In the genomic region with DNA sequence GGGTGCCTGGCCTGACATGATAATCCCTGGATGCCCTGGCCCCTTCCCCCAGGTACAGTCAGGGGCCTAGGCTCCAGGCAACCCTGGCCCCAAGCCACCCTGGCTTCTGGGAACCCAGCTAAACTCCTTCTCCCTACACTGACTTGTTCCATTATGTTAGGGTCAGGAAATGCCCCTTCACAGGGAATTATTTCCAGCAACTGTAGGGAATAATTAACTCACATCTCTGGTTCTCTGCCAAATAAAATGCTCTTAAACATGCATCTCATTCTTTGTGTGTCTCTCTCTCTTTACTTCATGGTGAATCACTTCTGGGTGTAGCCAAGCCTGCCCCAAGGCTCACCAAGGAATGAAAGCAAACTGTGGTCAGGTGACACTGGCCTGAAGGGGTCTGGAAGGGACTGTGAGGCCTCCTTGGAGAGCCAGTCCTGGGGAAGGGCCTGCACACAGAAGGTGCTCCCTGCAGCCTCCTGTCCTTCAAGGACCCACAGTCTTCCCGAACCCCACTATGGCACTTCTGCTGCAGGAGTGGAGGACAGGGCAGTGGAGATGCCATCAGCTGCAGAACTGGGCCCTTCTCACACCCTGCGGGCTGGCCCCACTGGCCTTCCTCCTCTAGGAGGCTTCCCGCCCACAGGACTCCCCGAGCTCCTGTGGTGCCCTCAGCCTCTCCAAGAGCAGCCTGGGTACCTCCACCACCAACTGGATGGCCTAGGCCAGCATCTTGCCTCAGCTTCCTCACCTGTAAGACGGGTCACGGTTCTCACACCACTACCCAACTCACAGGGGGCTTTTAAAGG, we compare ENCODE assay signal across 10 cellular contexts. TPM values are rescaled to one million over a fixed set of nuclear protein-coding genes. Genes with fewer than 3 reads are reported as not detected.
DNase-seq lines count a peak whose midpoint lies in the region; ATAC-seq, FAIRE-seq and TF ChIP-seq lines count a peak whose summit lies in the region.
"Had no signal": no experiment of that assay in that cellular context is flagged by ENCODE, and none has a peak within 500 bp of the region (broad histone marks: within the 10 kb centered on the region; RNA-seq: fewer than 3 reads in every experiment).

No MANE protein-coding gene starts in this region.

- peak overlapping the region; percentile 42 for H3K4me2 ChIP-seq in mesenchymal stem cell (ENCODE audit: low read length, poor library complexity, severe bottlenecking)

- H4K8ac ChIP-seq in mesenchymal stem cell (ENCODE audit: low read length): peak overlapping the region; percentile 72

- no peak for TF ChIP-seq CTCF in AG09309 (IDR thresholded peaks at IDR 0.05; ENCODE audit: control insufficient read depth, insufficient read depth, low read depth, low read length, missing control alignments)
- TF ChIP-seq CTCF in bronchial epithelial cell (IDR thresholded peaks at IDR 0.05; ENCODE audit: insufficient read depth, low read length, severe bottlenecking): no peak

- peak overlapping the region; percentile 95 for H4K91ac ChIP-seq in mesenchymal stem cell (ENCODE audit: low read length)

- H3K27me3 ChIP-seq in bronchial epithelial cell (ENCODE audit: control insufficient read depth, insufficient read depth, low read length) (no peaks in the 10 kb centered on the region), mesenchymal stem cell (ENCODE audit: control insufficient read depth in 1 of 2, insufficient read depth in 1 of 2, low read length in 2 of 2) (no peaks in the 10 kb centered on the region)

- peak overlapping the region; percentile 57 for H3K9ac ChIP-seq in mesenchymal stem cell (ENCODE audit: low read length)

- H3K9me3 Mint-ChIP-seq in activated CD4-positive, alpha-beta memory T cell treated with anti-CD3 and anti-CD28 coated beads for 36 hours: no peaks in the 10 kb centered on the region

- intact Hi-C loops in activated CD4-positive, alpha-beta memory T cell treated with anti-CD3 and anti-CD28 coated beads for 36 hours (cut with micrococcal nuclease): no loop called here

- H3K79me1 ChIP-seq in mesenchymal stem cell (replicated peaks; ENCODE audit: low read length, poor library complexity, severe bottlenecking): peaks cover 10% of the 10 kb centered on the region

- H3K36me3 Mint-ChIP-seq in activated CD4-positive, alpha-beta memory T cell treated with anti-CD3 and anti-CD28 coated beads for 36 hours: peaks cover 13% of the 10 kb centered on the region

- 91% methylated on average over 6 of the region's 6 CpGs for WGBS in mesenchymal stem cell

- H3K36me3 ChIP-seq in bronchial epithelial cell (ENCODE audit: control insufficient read depth, insufficient read depth, low read length) (peaks cover 67% of the 10 kb centered on the region), mesenchymal stem cell (ENCODE audit: control insufficient read depth in 1 of 2, insufficient read depth in 2 of 2, low read depth in 1 of 2, low read length in 2 of 2) (peaks cover 74 to 81% of the 10 kb centered on the region in 2 experiments)

- POLR2A ChIA-PET in activated CD4-positive, alpha-beta memory T cell treated with anti-CD3 and anti-CD28 coated beads for 36 hours (lab: Charles Lee): no interaction called here

- H2BK15ac ChIP-seq in mesenchymal stem cell (ENCODE audit: low read depth, poor library complexity, severe bottlenecking): peak overlapping the region; percentile 19

- H3K4me1 ChIP-seq in mesenchymal stem cell (ENCODE audit: control insufficient read depth, insufficient read depth, low read depth, low read length): peaks cover 72% of the 10 kb centered on the region

- H3K23ac ChIP-seq in mesenchymal stem cell (ENCODE audit: low read length in 2 of 2): no peak overlapping the region

- peak; percentile 77 for FAIRE-seq in bronchial epithelial cell (lab: Jason Lieb, UNC)

- peak overlapping the region; percentile 98 for H3K27ac ChIP-seq in mesenchymal stem cell (ENCODE audit: low read length, poor library complexity, severe bottlenecking)

- H3K4me1 Mint-ChIP-seq in activated CD4-positive, alpha-beta memory T cell treated with anti-CD3 and anti-CD28 coated beads for 36 hours (ENCODE audit: low read depth): no peaks in the 10 kb centered on the region

- ATAC-seq in HG03039 (IDR thresholded peaks at IDR 0.05; ENCODE audit: unreplicated experiment) (no peak), HG03439 (IDR thresholded peaks at IDR 0.05; ENCODE audit: unreplicated experiment) (no peak)

- H3K18ac ChIP-seq in mesenchymal stem cell (ENCODE audit: low read depth in 1 of 2, low read length in 2 of 2): peak overlapping the region; percentile 72 to 92

- H2AK5ac ChIP-seq in mesenchymal stem cell (ENCODE audit: low read length, severe bottlenecking): peak overlapping the region; percentile 100

- H3K4me3 ChIP-seq in AG09309 (ENCODE audit: control insufficient read depth, low read depth, low read length): no peak overlapping the region
- no peak overlapping the region for H3K4me3 ChIP-seq in bronchial epithelial cell (ENCODE audit: low read depth, low read length)
- no peak overlapping the region for H3K4me3 ChIP-seq in mesenchymal stem cell (ENCODE audit: insufficient read depth in 1 of 2, low read depth in 1 of 2, low read length in 2 of 2)

- no peaks in the 10 kb centered on the region for H3K27me3 Mint-ChIP-seq in activated CD4-positive, alpha-beta memory T cell treated with anti-CD3 and anti-CD28 coated beads for 36 hours

- no peak overlapping the region for H2BK120ac ChIP-seq in mesenchymal stem cell (ENCODE audit: low read depth, low read length)

- H3K9me3 ChIP-seq in mesenchymal stem cell (ENCODE audit: control insufficient read depth, low read length): no peaks in the 10 kb centered on the region

- CTCF ChIA-PET in activated CD4-positive, alpha-beta memory T cell treated with anti-CD3 and anti-CD28 coated beads for 36 hours (lab: Charles Lee): no interaction called here

- no peak overlapping the region for H3K27ac Mint-ChIP-seq in activated CD4-positive, alpha-beta memory T cell treated with anti-CD3 and anti-CD28 coated beads for 36 hours

- peak; percentile 90 for DNase-seq in AG09309 (ENCODE audit: low read depth)
- peak; percentile 97 for DNase-seq in HT1080 (ENCODE audit: low read depth)
- DNase-seq in bronchial epithelial cell (ENCODE audit: low read depth): peak; percentile 92
- peak; percentile 93 for DNase-seq in mesenchymal stem cell
- no peak for DNase-seq in activated CD4-positive, alpha-beta memory T cell treated with anti-CD3 and anti-CD28 coated beads for 36 hours
- no peak for DNase-seq in stimulated activated CD4-positive, alpha-beta T cell treated with anti-CD3 and anti-CD28 coated beads, Interleukin-15, amount 100 ng/mL, for 24 hours
- DNase-seq: NCI-H1436 treated with DMSO at 0.1 percent for 48 hours; stimulated activated CD4-positive, alpha-beta T cell treated with anti-CD3 and anti-CD28 coated beads, Interleukin-2, amount 100 ng/mL, for 48 hours had no signal

- no peak overlapping the region for H3K4me3 Mint-ChIP-seq in activated CD4-positive, alpha-beta memory T cell treated with anti-CD3 and anti-CD28 coated beads for 36 hours

- peak overlapping the region; percentile 88 for H2BK5ac ChIP-seq in mesenchymal stem cell (ENCODE audit: low read depth, low read length, poor library complexity, severe bottlenecking)

- no peak overlapping the region for H2AFZ ChIP-seq in mesenchymal stem cell (ENCODE audit: low read depth, low read length)

- peak overlapping the region; percentile 59 to 75 for H2BK12ac ChIP-seq in mesenchymal stem cell (ENCODE audit: low read length in 2 of 2)

- peak overlapping the region; percentile 57 to 67 for H3K4ac ChIP-seq in mesenchymal stem cell (ENCODE audit: low read depth in 1 of 2, low read length in 2 of 2)

- H3K14ac ChIP-seq in mesenchymal stem cell (ENCODE audit: low read length in 2 of 2): peak overlapping the region in 1 of 2 experiments; percentile 30

RNA-seq across cellular contexts. Expression of a gene that starts 17.6 kb away (rescaled TPM):
- 631 and 1,008 TPM in 2 replicates for total RNA-seq in HT1080 (2014; rRNA removed; shearing (Covaris generic))
- polyA plus RNA-seq in HT1080 (2015; cell fraction: cytosol; rRNA removed): 538 and 610 TPM in 2 replicates
- polyA plus RNA-seq in HT1080 (2015; cell fraction: nucleus; rRNA removed): 769 and 770 TPM in 2 replicates
- total RNA-seq in bronchial epithelial cell: 174 and 341 TPM in 2 replicates
- 359 TPM for polyA plus RNA-seq in mesenchymal stem cell (2013, experiment 1 of 2)
- 363 TPM for polyA plus RNA-seq in mesenchymal stem cell (2013, experiment 2 of 2)
- 100 to 1,000 TPM; 252 to 254 TPM for total RNA-seq in activated CD4-positive, alpha-beta memory T cell treated with anti-CD3 and anti-CD28 coated beads for 36 hours

Comparison
In these comparisons a context has a peak if more than half of its experiments do, and no peak if none do; other contexts are left out.
1. DNase-seq: peak in AG09309 (single experiment), HT1080 (single experiment), bronchial epithelial cell (single experiment) and mesenchymal stem cell (single experiment); none in activated CD4-positive, alpha-beta memory T cell treated with anti-CD3 and anti-CD28 coated beads for 36 hours (single experiment) and stimulated activated CD4-positive, alpha-beta T cell treated with anti-CD3 and anti-CD28 coated beads, Interleukin-15, amount 100 ng/mL, for 24 hours (single experiment).